In the genomic region with DNA sequence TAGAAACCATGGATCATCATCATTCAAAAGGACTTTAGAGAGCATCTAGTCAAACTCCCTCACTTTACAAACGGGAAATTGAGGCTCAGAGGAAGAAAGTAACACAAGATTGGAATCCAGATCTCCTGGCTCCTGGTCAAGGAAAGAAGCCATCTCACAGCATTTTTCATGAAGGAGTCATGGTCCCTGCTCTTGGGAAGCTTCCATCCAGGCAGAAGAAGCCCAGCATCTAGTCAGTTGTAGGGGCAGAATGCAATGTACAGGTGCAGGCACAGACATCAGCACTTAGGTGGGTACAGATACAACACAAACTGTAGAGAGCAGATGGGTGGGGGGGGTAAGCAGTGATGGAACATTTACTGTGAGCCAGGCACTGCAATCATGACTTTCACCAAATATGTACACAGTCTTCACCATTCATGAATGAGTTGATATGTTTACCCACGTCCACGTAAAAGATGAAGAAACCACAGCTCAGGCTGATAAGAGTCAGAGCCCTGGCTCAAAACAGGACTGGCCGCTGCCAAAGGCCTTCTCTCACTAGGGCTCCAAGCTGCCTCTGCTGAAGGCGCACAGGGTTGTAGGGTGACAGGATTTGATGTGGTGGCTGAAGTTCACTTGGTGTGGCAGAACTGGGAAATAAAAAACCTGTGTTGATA, we compare ENCODE assay signal across 12 cellular contexts. TPM values are rescaled to one million over a fixed set of nuclear protein-coding genes. Genes with fewer than 3 reads are reported as not detected.
A peak's percentile ranks its signal among the peaks of the same experiment; 100 is the strongest.
DNase-seq lines count a peak whose midpoint lies in the region; TF ChIP-seq lines count a peak whose summit lies in the region.
"Had no signal": no experiment of that assay in that cellular context is flagged by ENCODE, and none has a peak within 500 bp of the region (broad histone marks: within the 10 kb centered on the region; RNA-seq: fewer than 3 reads in every experiment).

No MANE protein-coding gene starts in this region.

- H3K27ac Mint-ChIP-seq in CD4-positive, alpha-beta memory T cell: peak overlapping the region in 1 of 7 donors; percentile 59
- H3K27ac Mint-ChIP-seq: memory B cell had no signal

- H2AFZ ChIP-seq in ACC112 (ENCODE audit: low read length, unreplicated experiment) (no peak overlapping the region), Karpas-422 (ENCODE audit: low read length) (no peak overlapping the region)

- H3K79me2 ChIP-seq in ACC112 (ENCODE audit: control insufficient read depth, insufficient read depth, low read length, unreplicated experiment): no peaks in the 10 kb centered on the region
- H3K79me2 ChIP-seq in Karpas-422 (ENCODE audit: low read length): no peaks in the 10 kb centered on the region

- H3K27me3 Mint-ChIP-seq in CD4-positive, alpha-beta memory T cell: no peaks in the 10 kb centered on the region

- H3K4me3 Mint-ChIP-seq in CD4-positive, alpha-beta memory T cell: no peak overlapping the region
- H3K4me3 Mint-ChIP-seq: memory B cell had no signal

- no peak for TF ChIP-seq CTCF in coronary artery (IDR thresholded peaks at IDR 0.05)

- no peaks in the 10 kb centered on the region for H4K20me1 ChIP-seq in Karpas-422 (ENCODE audit: insufficient read depth, low read depth, low read length)

- H3K9me2 ChIP-seq in Karpas-422 (replicated peaks; ENCODE audit: insufficient read depth, low read length): no peaks in the 10 kb centered on the region

- H3K36me3 Mint-ChIP-seq in CD4-positive, alpha-beta memory T cell: no peaks in the 10 kb centered on the region
- H3K36me3 Mint-ChIP-seq: memory B cell had no signal

- no peaks in the 10 kb centered on the region for H3K9me3 Mint-ChIP-seq in CD4-positive, alpha-beta memory T cell
- H3K9me3 Mint-ChIP-seq: memory B cell had no signal

- intact Hi-C loops in CD4-positive, alpha-beta memory T cell (cut with micrococcal nuclease): no loop called here

- H3K4me3 ChIP-seq in ACC112 (ENCODE audit: low read depth, low read length) (no peak overlapping the region), coronary artery (no peak overlapping the region), mucosa of stomach (ENCODE audit: low read length) (no peak overlapping the region), Karpas-422 (ENCODE audit: low read length) (no peak overlapping the region)
- H3K4me3 ChIP-seq in CD4-positive, alpha-beta memory T cell (ENCODE audit: low read length in 2 of 2): no peak overlapping the region
- H3K4me3 ChIP-seq: cardiac muscle cell had no signal

- peak; percentile 73 for DNase-seq in HuH-7.5 (ENCODE audit: low spot score)
- no peak for DNase-seq in coronary artery (ENCODE audit: low spot score)
- DNase-seq in Karpas-422: no peak
- no peak for DNase-seq in epidermal melanocyte (ENCODE audit: insufficient read length, low spot score)
- no peak for DNase-seq in CD4-positive, alpha-beta memory T cell
- DNase-seq in H4 (ENCODE audit: low spot score): no peak
- DNase-seq: foreskin melanocyte had no signal

- H3K27me3 ChIP-seq in ACC112 (ENCODE audit: insufficient read depth, low read length) (no peaks in the 10 kb centered on the region), mucosa of stomach (ENCODE audit: control insufficient read depth, insufficient read depth, low read length) (no peaks in the 10 kb centered on the region), Karpas-422 (ENCODE audit: low read length) (0 out of 2 replicates have a peak, but pooled peaks cover 3% of the 10 kb centered on the region)
- no peaks in the 10 kb centered on the region for H3K27me3 ChIP-seq in CD4-positive, alpha-beta memory T cell (ENCODE audit: insufficient read depth, low read length)
- H3K27me3 ChIP-seq: cardiac muscle cell had no signal

- no peak overlapping the region for H3K4me2 ChIP-seq in Karpas-422 (ENCODE audit: low read depth, low read length, poor library complexity, severe bottlenecking)

- H3K27ac ChIP-seq in ACC112 (ENCODE audit: low read depth, low read length): peak overlapping the region; percentile 87
- H3K27ac ChIP-seq in coronary artery: peak overlapping the region; percentile 66 to 74
- no peak overlapping the region for H3K27ac ChIP-seq in Karpas-422 (ENCODE audit: low read length)
- no peak overlapping the region for H3K27ac ChIP-seq in CD4-positive, alpha-beta memory T cell (ENCODE audit: low read depth, low read length)
- H3K27ac ChIP-seq: cardiac muscle cell had no signal

- no peaks in the 10 kb centered on the region for H3K4me1 Mint-ChIP-seq in CD4-positive, alpha-beta memory T cell
- H3K4me1 Mint-ChIP-seq: memory B cell had no signal

- H3K36me3 ChIP-seq in ACC112 (ENCODE audit: insufficient read depth, low read length): no peaks in the 10 kb centered on the region
- H3K36me3 ChIP-seq in mucosa of stomach (ENCODE audit: control insufficient read depth, insufficient read depth, low read length): no peaks in the 10 kb centered on the region
- H3K36me3 ChIP-seq in Karpas-422 (ENCODE audit: insufficient read depth, low read length): no peaks in the 10 kb centered on the region
- no peaks in the 10 kb centered on the region for H3K36me3 ChIP-seq in CD4-positive, alpha-beta memory T cell (ENCODE audit: insufficient read depth, low read length)
- H3K36me3 ChIP-seq: cardiac muscle cell had no signal

- POLR2A ChIA-PET in CD4-positive, alpha-beta memory T cell (lab: Charles Lee; ENCODE audit: partially characterized antibody): no interaction called here

- H3K9ac ChIP-seq in mucosa of stomach (ENCODE audit: low read length): peak overlapping the region; percentile 12
- no peak overlapping the region for H3K9ac ChIP-seq in Karpas-422 (ENCODE audit: low read length)

- CTCF ChIA-PET in CD4-positive, alpha-beta memory T cell (lab: Charles Lee; ENCODE audit: partially characterized antibody): no interaction called here

- H3K9me3 ChIP-seq in mucosa of stomach (ENCODE audit: control insufficient read depth, low read length): no peaks in the 10 kb centered on the region
- H3K9me3 ChIP-seq in Karpas-422 (ENCODE audit: low read length): no peaks in the 10 kb centered on the region
- no peaks in the 10 kb centered on the region for H3K9me3 ChIP-seq in CD4-positive, alpha-beta memory T cell (ENCODE audit: control insufficient read depth in 1 of 2, low read length in 2 of 2)

- H3K4me1 ChIP-seq in ACC112 (ENCODE audit: control insufficient read depth, insufficient read depth, low read length, unreplicated experiment): peaks cover 51% of the 10 kb centered on the region
- peaks cover 43% of the 10 kb centered on the region for H3K4me1 ChIP-seq in mucosa of stomach (ENCODE audit: control insufficient read depth, insufficient read depth, low read length)
- H3K4me1 ChIP-seq in Karpas-422 (ENCODE audit: low read length): no peaks in the 10 kb centered on the region
- no peaks in the 10 kb centered on the region for H3K4me1 ChIP-seq in CD4-positive, alpha-beta memory T cell (ENCODE audit: insufficient read depth, low read length)

RNA-seq across cellular contexts. Expression of gene OPTC, which starts 44.0 kb away (rescaled TPM):
- total RNA-seq in Karpas-422 (2014; rRNA removed; shearing (Covaris generic); ENCODE audit: low replicate concordance): not detected in 2 replicates
- total RNA-seq in CD4-positive, alpha-beta memory T cell: not detected
- polyA plus RNA-seq in CD4-positive, alpha-beta memory T cell: not detected
- total RNA-seq in H4 (2014; rRNA removed; shearing (Covaris generic)): not detected in 2 replicates
- total RNA-seq: cardiac muscle cell had no signal
- polyA plus RNA-seq: BJ, cardiac muscle cell had no signal

Comparison
In these comparisons a context has a peak if more than half of its experiments do, and no peak if none do; other contexts are left out.
1. H3K27ac ChIP-seq: peak in ACC112 (single experiment) and coronary artery (2 of 2); none in Karpas-422 (single experiment) and CD4-positive, alpha-beta memory T cell (single experiment).